ENCODE assay signal across 1 cellular context in genomic region chr22:29704528-29705285, GRCh38.
TF ChIP-seq lines count a peak whose summit lies in the region.

No MANE protein-coding gene starts in this region.

TF ChIP-seq in H1, 55 proteins besides CTCF, POLR2A, EP300 and RAD21 (continued from another document):
- TF ChIP-seq YY1 (IDR thresholded peaks at IDR 0.05; ENCODE audit: low read depth, low read length): no peak
- no peak for TF ChIP-seq TCF12 (IDR thresholded peaks at IDR 0.05; ENCODE audit: low read depth, low read length)
- TF ChIP-seq SRF (IDR thresholded peaks at IDR 0.05; ENCODE audit: low read depth, low read length): no peak
- TF ChIP-seq MAFK (IDR thresholded peaks at IDR 0.05; ENCODE audit: low read depth, low read length): no peak
- no peak for TF ChIP-seq KDM5A (IDR thresholded peaks at IDR 0.05; ENCODE audit: low read length)
- TF ChIP-seq SIRT6 (IDR thresholded peaks at IDR 0.05; ENCODE audit: low read length): no peak
- TF ChIP-seq SIN3A (conservative IDR thresholded peaks at IDR 0.05 in 1 of 2, IDR thresholded peaks at IDR 0.05 in 1 of 2; ENCODE audit: low read depth in 1 of 2, low read length in 2 of 2): no peak
- no peak for TF ChIP-seq HDAC6 (IDR thresholded peaks at IDR 0.05; ENCODE audit: low read depth, low read length)
- TF ChIP-seq, protein P1, sequence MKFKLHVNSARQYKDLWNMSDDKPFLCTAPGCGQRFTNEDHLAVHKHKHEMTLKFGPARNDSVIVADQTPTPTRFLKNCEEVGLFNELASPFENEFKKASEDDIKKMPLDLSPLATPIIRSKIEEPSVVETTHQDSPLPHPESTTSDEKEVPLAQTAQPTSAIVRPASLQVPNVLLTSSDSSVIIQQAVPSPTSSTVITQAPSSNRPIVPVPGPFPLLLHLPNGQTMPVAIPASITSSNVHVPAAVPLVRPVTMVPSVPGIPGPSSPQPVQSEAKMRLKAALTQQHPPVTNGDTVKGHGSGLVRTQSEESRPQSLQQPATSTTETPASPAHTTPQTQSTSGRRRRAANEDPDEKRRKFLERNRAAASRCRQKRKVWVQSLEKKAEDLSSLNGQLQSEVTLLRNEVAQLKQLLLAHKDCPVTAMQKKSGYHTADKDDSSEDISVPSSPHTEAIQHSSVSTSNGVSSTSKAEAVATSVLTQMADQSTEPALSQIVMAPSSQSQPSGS (IDR thresholded peaks at IDR 0.05; ENCODE audit: low read length): no peak
- TF ChIP-seq JUND (IDR thresholded peaks at IDR 0.05; ENCODE audit: low read length): no peak
